ENCODE assay signal across 11 cellular contexts in the genomic region with DNA sequence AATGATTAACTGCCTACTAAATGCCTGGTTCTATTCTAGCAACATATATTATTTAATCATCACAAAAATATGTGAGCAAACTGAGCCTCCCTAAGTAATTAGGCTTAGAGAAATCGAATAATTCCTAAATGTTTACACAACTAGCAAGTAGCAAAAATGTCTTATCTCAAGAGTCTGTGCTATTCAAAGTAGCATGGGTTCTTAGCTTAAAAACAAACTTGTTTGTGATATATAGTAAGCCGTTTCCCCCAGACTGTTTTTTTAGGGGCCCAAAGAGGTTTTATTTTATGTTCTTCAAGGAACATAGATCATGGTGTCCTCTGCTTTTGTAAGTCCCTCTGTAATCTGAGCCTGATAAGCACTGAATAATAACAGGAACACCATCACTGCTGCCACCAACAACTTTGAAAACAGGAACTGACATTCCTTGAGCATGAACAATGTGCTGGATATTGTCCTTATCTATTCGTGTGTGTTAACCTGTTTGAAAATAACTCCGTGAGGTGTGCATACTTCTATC.
DNase-seq lines count a peak whose midpoint lies in the region; TF ChIP-seq lines count a peak whose summit lies in the region.
"Had no signal": no experiment of that assay in that cellular context is flagged by ENCODE, and none has a peak within 500 bp of the region (broad histone marks: within the 10 kb centered on the region; RNA-seq: fewer than 3 reads in every experiment).

No MANE protein-coding gene starts in this region.

- peaks cover 48% of the 10 kb centered on the region for H3K36me3 Mint-ChIP-seq in type B pancreatic cell
- peaks cover 14% of the 10 kb centered on the region for H3K36me3 Mint-ChIP-seq in activated naive CD8-positive, alpha-beta T cell treated with anti-CD3 and anti-CD28 coated beads for 36 hours

- peak overlapping the region; percentile 40 for H3K27ac Mint-ChIP-seq in type B pancreatic cell
- H3K27ac Mint-ChIP-seq in activated naive CD8-positive, alpha-beta T cell treated with anti-CD3 and anti-CD28 coated beads for 36 hours = no peak overlapping the region
- H3K27ac Mint-ChIP-seq: activated CD8-positive, alpha-beta memory T cell treated with anti-CD3 and anti-CD28 coated beads, Interleukin-2, amount 10 ng/mL, durations not matched to agents 7 days and 5 days had no signal

- TF ChIP-seq CTCF in type B pancreatic cell (conservative IDR thresholded peaks at IDR 0.05) (no peak), GM13976 (IDR thresholded peaks at IDR 0.05; ENCODE audit: borderline replicate concordance, control extremely low read depth, extremely low read depth, insufficient read depth, missing control alignments) (no peak)

- in situ Hi-C loops in KBM-7 (cut with MboI; ENCODE audit: low pct_unique_long_range_greater_than_20kb, low sequenced_read_pairs) (no loop called here), GM13976 (cut with MboI; ENCODE audit: low sequenced_read_pairs, unreplicated experiment) (no loop called here)

- no peak overlapping the region for H3K4me3 Mint-ChIP-seq in type B pancreatic cell
- no peak overlapping the region for H3K4me3 Mint-ChIP-seq in activated naive CD8-positive, alpha-beta T cell treated with anti-CD3 and anti-CD28 coated beads for 36 hours
- H3K4me3 Mint-ChIP-seq: activated CD8-positive, alpha-beta memory T cell treated with anti-CD3 and anti-CD28 coated beads, Interleukin-2, amount 10 ng/mL, durations not matched to agents 7 days and 5 days had no signal

- no peaks in the 10 kb centered on the region for H3K4me1 Mint-ChIP-seq in type B pancreatic cell (ENCODE audit: unreplicated experiment)
- H3K4me1 Mint-ChIP-seq in activated naive CD8-positive, alpha-beta T cell treated with anti-CD3 and anti-CD28 coated beads for 36 hours = no peaks in the 10 kb centered on the region

- no peaks in the 10 kb centered on the region for H3K27me3 Mint-ChIP-seq in type B pancreatic cell
- no peaks in the 10 kb centered on the region for H3K27me3 Mint-ChIP-seq in activated naive CD8-positive, alpha-beta T cell treated with anti-CD3 and anti-CD28 coated beads for 36 hours
- H3K27me3 Mint-ChIP-seq: activated CD8-positive, alpha-beta memory T cell treated with anti-CD3 and anti-CD28 coated beads, Interleukin-2, amount 10 ng/mL, durations not matched to agents 7 days and 5 days had no signal

- no peaks in the 10 kb centered on the region for H3K9me3 Mint-ChIP-seq in type B pancreatic cell
- H3K9me3 Mint-ChIP-seq in activated naive CD8-positive, alpha-beta T cell treated with anti-CD3 and anti-CD28 coated beads for 36 hours = no peaks in the 10 kb centered on the region

- DNase-seq in KBM-7 = peak; percentile 33
- DNase-seq in dedifferentiated amniotic fluid mesenchymal stem cell (ENCODE audit: extremely low spot score) = peak; percentile 20
- peak; percentile 95 for DNase-seq in kidney tubule cell (ENCODE audit: low spot score)
- no peak for DNase-seq in type B pancreatic cell (ENCODE audit: extremely low spot score, unreplicated experiment)
- DNase-seq in NCI-H510A (lab: John Stamatoyannopoulos, UW) = no peak
- DNase-seq in GM13976 (ENCODE audit: low spot score) = no peak
- no peak for DNase-seq in NCI-H345 treated with DMSO at 0.1 percent for 48 hours (lab: John Stamatoyannopoulos, UW; ENCODE audit: unreplicated experiment)
- no peak for DNase-seq in activated naive CD8-positive, alpha-beta T cell treated with anti-CD3 and anti-CD28 coated beads for 36 hours
- DNase-seq: activated CD8-positive, alpha-beta memory T cell treated with anti-CD3 and anti-CD28 coated beads, Interleukin-2, amount 10 ng/mL, durations not matched to agents 7 days and 5 days; cerebellar nuclear complex; NCI-H187 had no signal

Comparison
In these comparisons a context has a peak if more than half of its experiments do, and no peak if none do; other contexts are left out.
1. DNase-seq: peak in KBM-7 (single experiment), dedifferentiated amniotic fluid mesenchymal stem cell (single experiment) and kidney tubule cell (single experiment); none in type B pancreatic cell (single experiment), NCI-H510A (single experiment), GM13976 (single experiment), NCI-H345 treated with DMSO at 0.1 percent for 48 hours (single experiment) and activated naive CD8-positive, alpha-beta T cell treated with anti-CD3 and anti-CD28 coated beads for 36 hours (single experiment).